In the genomic region with DNA sequence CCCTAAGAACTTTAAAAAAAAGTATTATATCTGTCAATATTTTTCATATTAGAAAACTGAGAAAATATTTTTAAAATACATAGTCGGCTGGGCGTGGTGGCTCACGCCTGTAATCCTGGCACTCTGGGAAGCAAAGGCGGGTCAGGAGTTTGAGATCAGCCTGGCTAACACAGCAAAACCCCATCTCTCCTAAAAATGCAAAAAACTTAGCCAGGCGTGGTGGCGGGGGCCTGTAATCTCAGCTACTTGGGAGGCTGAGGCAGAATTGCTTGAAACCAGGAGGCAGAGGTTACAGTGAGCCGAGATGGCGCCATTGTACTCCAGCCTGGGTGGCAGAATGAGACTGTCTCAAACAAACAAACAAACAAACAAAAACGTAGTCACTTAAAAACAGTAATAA, we compare ENCODE assay signal across 22 cellular contexts.
"Had no signal": no experiment of that assay in that cellular context is flagged by ENCODE, and none has a peak within 500 bp of the region (broad histone marks: within the 10 kb centered on the region; RNA-seq: fewer than 3 reads in every experiment).

No MANE protein-coding gene starts in this region.

- H3K4me2 ChIP-seq: KMS-11, SK-N-SH had no signal

- H3K9me3 ChIP-seq: SK-N-SH had no signal

- H3K4me3 ChIP-seq: K562 had no signal

- H3K4me3 Mint-ChIP-seq: T-cell had no signal

- ATAC-seq: K562, T-cell had no signal

- H3K27me3 Mint-ChIP-seq: IgD-negative memory B cell, T-cell had no signal

- H3K9ac ChIP-seq: KMS-11, SK-N-SH had no signal

- H3K27ac ChIP-seq: KMS-11 had no signal

- H3K9me3 Mint-ChIP-seq: T-cell had no signal

- DNase-seq: Kasumi-1, MM.1S, NCI-H1092 treated with DMSO at 0.1 percent for 48 hours, NCI-H1436, NCI-H187, NCI-H2029, NCI-H2081 treated with DMSO at 0.1 percent for 48 hours, NCI-H2171, NCI-H226, NCI-H446, NCI-H510A, NCI-H524 treated with DMSO at 0.1 percent for 48 hours, NCI-H69, NCI-H774, RPMI8226, SHP77, SK-N-SH, SW 1271, T-cell had no signal
